In genomic region chr20:38197217-38198008, GRCh38 we compare ENCODE assay signal across 3 cellular contexts.
TF ChIP-seq lines count a peak whose summit lies in the region.

No MANE protein-coding gene starts in this region.

TF ChIP-seq in GM23338, 12 proteins besides CTCF, POLR2A, EP300 and RAD21 (continues in another document):
- TF ChIP-seq ZNF114 (CRISPR knock-in tag; IDR thresholded peaks at IDR 0.05) (no peak), JUNB (IDR thresholded peaks at IDR 0.05; ENCODE audit: unreplicated experiment) (no peak), ETS1 (IDR thresholded peaks at IDR 0.05) (no peak), ZNF462 (CRISPR knock-in tag; IDR thresholded peaks at IDR 0.05) (no peak), STAT1 (IDR thresholded peaks at IDR 0.05; ENCODE audit: unreplicated experiment) (no peak)

TF ChIP-seq in K562, 482 proteins besides CTCF, POLR2A, EP300 and RAD21:
- TF ChIP-seq RBM25 (IDR thresholded peaks at IDR 0.05; ENCODE audit: low read depth, low read length, severe bottlenecking) (peak; percentile 60), SMARCA5 (IDR thresholded peaks at IDR 0.05) (peak; percentile 67; the same call in 1 of the 2 replicates), KDM1A (IDR thresholded peaks at IDR 0.05) (peak in 1 of 2 experiments; percentile 32; a peak in 1 of 4 replicates), THRB (CRISPR knock-in tag; conservative IDR thresholded peaks at IDR 0.05) (no peak), ZNF551 (CRISPR knock-in tag; IDR thresholded peaks at IDR 0.05) (no peak), BCOR (IDR thresholded peaks at IDR 0.05) (peak; percentile 74), ZNF184 (CRISPR knock-in tag; IDR thresholded peaks at IDR 0.05) (no peak)

TF ChIP-seq in HepG2, 621 proteins besides CTCF, POLR2A, EP300 and RAD21:
- no peak for TF ChIP-seq ZNF3 (CRISPR knock-in tag; IDR thresholded peaks at IDR 0.05)
- 0 out of 2 replicates have a peak, but pooled peaks have one; percentile 20 for TF ChIP-seq ZMYM3 (CRISPR knock-in tag; IDR thresholded peaks at IDR 0.05)
- no peak for TF ChIP-seq KLF13 (CRISPR knock-in tag; IDR thresholded peaks at IDR 0.05)
- no peak for TF ChIP-seq CBX2 (IDR thresholded peaks at IDR 0.05; ENCODE audit: low read depth, low read length)
- no peak for TF ChIP-seq CBX2 (CRISPR knock-in tag; IDR thresholded peaks at IDR 0.05; ENCODE audit: low read depth)
- TF ChIP-seq NFKBIZ (CRISPR knock-in tag; IDR thresholded peaks at IDR 0.05), result no peak
- TF ChIP-seq ZNF547 (CRISPR knock-in tag; IDR thresholded peaks at IDR 0.05), result no peak
- no peak for TF ChIP-seq ZFP36 (IDR thresholded peaks at IDR 0.05; ENCODE audit: borderline replicate concordance, low read depth, low read length, partially characterized antibody)
- TF ChIP-seq TIGD3 (CRISPR knock-in tag; IDR thresholded peaks at IDR 0.05; ENCODE audit: borderline replicate concordance), result no peak
